ENCODE assay signal across 8 cellular contexts in the genomic region with DNA sequence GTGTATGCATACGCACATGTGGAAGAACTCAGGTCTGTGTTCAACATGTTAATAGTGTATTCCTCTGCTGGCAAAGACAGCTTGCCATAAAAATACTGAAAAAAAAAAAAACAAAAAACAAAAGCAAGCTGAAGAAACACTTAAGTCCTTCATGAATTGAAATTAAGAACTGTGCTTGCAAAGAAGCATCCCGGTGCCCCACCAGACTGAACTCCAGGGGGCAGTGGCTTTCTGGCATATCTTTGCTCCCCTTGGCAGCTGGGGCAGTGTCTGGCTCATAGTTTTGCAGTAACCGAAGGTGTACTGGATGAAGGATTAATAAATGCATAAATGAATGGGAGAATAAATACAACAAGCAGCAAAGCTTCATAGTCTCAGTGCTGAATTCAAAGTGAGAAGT.
A peak's percentile ranks its signal among the peaks of the same experiment; 100 is the strongest.
DNase-seq lines count a peak whose midpoint lies in the region; ATAC-seq and TF ChIP-seq lines count a peak whose summit lies in the region.

No MANE protein-coding gene starts in this region.

- H3K36me3 ChIP-seq in HCT116 (ENCODE audit: control insufficient read depth in 1 of 2, insufficient read depth in 2 of 2, low read length in 2 of 2) (no peaks in the 10 kb centered on the region), WERI-Rb-1 (no peaks in the 10 kb centered on the region), heart right ventricle (no peaks in the 10 kb centered on the region), subcutaneous abdominal adipose tissue (ENCODE audit: control insufficient read depth in 5 of 5, insufficient read depth in 5 of 5, low read length in 5 of 5) (no peaks in the 10 kb centered on the region)

- POLR2A ChIA-PET in HCT116 (lab: Charles Lee), result no interaction called here

- H4K20me1 ChIP-seq in HCT116 (ENCODE audit: insufficient read depth), result no peaks in the 10 kb centered on the region

- RAD21 ChIA-PET in HCT116 (lab: Charles Lee; ENCODE audit: low non-redundant PET in 1 of 2, low total read pairs in 2 of 2, uncharacterized antibody in 2 of 2, unreplicated experiment in 2 of 2), result no interaction called here

- TF ChIP-seq POLR2A in HCT116 (IDR thresholded peaks at IDR 0.05; ENCODE audit: borderline replicate concordance, extremely low read depth, insufficient read depth, insufficient read length), result no peak

- intact Hi-C loops in HCT116 (cut with micrococcal nuclease) (loop anchor here (5.0 to 10.0 kb wide), 2 partner anchors 197 to 361 kb away; no protein-coding TSS in a partner anchor), heart right ventricle (cut with DNase I) (loop anchor here in 9 of 10 donors (1.0 to 10.0 kb wide), 9 partner anchors 37 to 371 kb away; a partner anchor contains a TSS)

- no peak overlapping the region for H2AFZ ChIP-seq in HCT116 (ENCODE audit: low read depth, low read length, poor library complexity, severe bottlenecking)

- H3K4me1 ChIP-seq in HCT116 (ENCODE audit: control insufficient read depth in 1 of 2, insufficient read depth in 2 of 2, low read length in 2 of 2) (no peaks in the 10 kb centered on the region), heart right ventricle (peaks cover 9 to 93% (median 74%) of the 10 kb centered on the region in 9 donors), subcutaneous abdominal adipose tissue (ENCODE audit: control insufficient read depth in 5 of 5, insufficient read depth in 5 of 5, low read length in 5 of 5) (peaks cover 14 to 59% (median 49%) of the 10 kb centered on the region in 5 donors)

- H3K9ac ChIP-seq in HCT116 (ENCODE audit: low read length) (no peak overlapping the region), subcutaneous abdominal adipose tissue (ENCODE audit: low read length in 5 of 5) (peak overlapping the region in 1 of 5 donors; percentile 7)

- no peak overlapping the region for H3K27ac ChIP-seq in HCT116 (ENCODE audit: low read depth, low read length)
- H3K27ac ChIP-seq in WERI-Rb-1, result no peak overlapping the region
- peak overlapping the region in 8 of 10 donors; percentile 58 to 87 (median 72) for H3K27ac ChIP-seq in heart right ventricle
- peak overlapping the region; percentile 91 for H3K27ac ChIP-seq in subcutaneous abdominal adipose tissue (ENCODE audit: low read depth, low read length)

- BruUV-seq in HCT116 (replicated peaks; lab: Mats Ljungman, UMichigan), result no TSS peak

- TF ChIP-seq CTCF in HCT116 (IDR thresholded peaks at IDR 0.05 in 2 of 3, conservative IDR thresholded peaks at IDR 0.05 in 1 of 3; ENCODE audit: borderline replicate concordance in 1 of 3, insufficient read depth in 1 of 3, low read depth in 2 of 3, low read length in 2 of 3) (peak; percentile 19 to 55 (median 46); a peak in 4 of 6 replicates), WERI-Rb-1 (IDR thresholded peaks at IDR 0.05; ENCODE audit: low read depth, low read length) (peak; percentile 42; the same call in 1 of the 2 replicates), heart right ventricle (IDR thresholded peaks at IDR 0.05) (peak; percentile 49 to 74 (median 61))

- in situ Hi-C loops in ACHN (cut with HindIII; ENCODE audit: low pct_ligation_motif_present, low pct_unique_long_range_greater_than_20kb, low sequenced_read_pairs), result loop anchor here (25.0 kb wide), 1 partner anchor 197 kb away; a partner anchor contains a TSS

- no peaks in the 10 kb centered on the region for H3K9me3 ChIP-seq in HCT116 (ENCODE audit: control insufficient read depth in 1 of 2, insufficient read depth in 1 of 2, low read depth in 1 of 2, low read length in 2 of 2)
- H3K9me3 ChIP-seq in WERI-Rb-1 (ENCODE audit: severe bottlenecking), result no peaks in the 10 kb centered on the region
- no peaks in the 10 kb centered on the region for H3K9me3 ChIP-seq in heart right ventricle
- no peaks in the 10 kb centered on the region for H3K9me3 ChIP-seq in subcutaneous abdominal adipose tissue (ENCODE audit: control insufficient read depth in 5 of 5, low read length in 5 of 5)

- no peaks in the 10 kb centered on the region for H3K9me2 ChIP-seq in HCT116 (ENCODE audit: insufficient read depth)

- TF ChIP-seq RAD21 in HCT116 (IDR thresholded peaks at IDR 0.05; ENCODE audit: low read depth), result peak; percentile 40

- H3K27me3 ChIP-seq in HCT116 (ENCODE audit: insufficient read depth, low read length) (peaks cover 73% of the 10 kb centered on the region), WERI-Rb-1 (ENCODE audit: insufficient read depth, low read depth, severe bottlenecking) (no peaks in the 10 kb centered on the region), heart right ventricle (no peaks in the 10 kb centered on the region), subcutaneous abdominal adipose tissue (ENCODE audit: control insufficient read depth in 5 of 5, insufficient read depth in 4 of 5, low read length in 5 of 5) (no peaks in the 10 kb centered on the region)

- H3K79me2 ChIP-seq in HCT116 (ENCODE audit: insufficient read depth, low read length), result no peaks in the 10 kb centered on the region

- H3K4me2 ChIP-seq in HCT116 (ENCODE audit: low read length), result no peak overlapping the region

- 15 to 23% methylated on average over 3 of the region's 3 CpGs for WGBS in heart right ventricle, 2 donors

- DNase-seq in ACHN (peak; percentile 57), HCT116 (ENCODE audit: low read depth, low spot score) (peak; percentile 15), WERI-Rb-1 (peak; percentile 40), heart right ventricle (peak; percentile 60 to 69), NCI-H2196 treated with DMSO at 0.1 percent for 48 hours (lab: John Stamatoyannopoulos, UW; ENCODE audit: unreplicated experiment) (no peak)
- no peak for DNase-seq in activated CD4-positive, CD25-positive, alpha-beta regulatory T cell treated with anti-CD3 and anti-CD28 coated beads, Interleukin-2, amount 50 U/mL, for 72 hours

- CTCF ChIA-PET in HCT116 (lab: Charles Lee), result interaction anchor here (2.3 to 2.5 kb wide), 2 partner anchors 197 to 201 kb away, joined by 8 to 19 read pairs; no protein-coding TSS in a partner anchor

- ATAC-seq in HCT116 (peak; percentile 50; the same call in 1 of the 2 replicates), heart right ventricle (peak; percentile 64 to 86 (median 71)), HG03432 (IDR thresholded peaks at IDR 0.05; ENCODE audit: unreplicated experiment) (no peak)

- no peak overlapping the region for H3K4me3 ChIP-seq in HCT116 (replicated peaks in 1 of 2; ENCODE audit: low read depth in 1 of 2, low read length in 2 of 2)
- no peak overlapping the region for H3K4me3 ChIP-seq in WERI-Rb-1 (ENCODE audit: low read depth, low read length)
- H3K4me3 ChIP-seq in heart right ventricle, result peak overlapping the region in 5 of 10 donors; percentile 2 to 32 (median 15)
- H3K4me3 ChIP-seq in subcutaneous abdominal adipose tissue (ENCODE audit: low read depth in 1 of 5, low read length in 5 of 5), result peak overlapping the region in 4 of 5 donors; percentile 19 to 28 (median 24)

TF ChIP-seq in HCT116, 20 proteins besides CTCF, POLR2A, EP300 and RAD21 (continues in another document):
- TF ChIP-seq ZNF274 (IDR thresholded peaks at IDR 0.05; ENCODE audit: low read depth, low read length) (no peak), ZFX (IDR thresholded peaks at IDR 0.05) (no peak), SRF (IDR thresholded peaks at IDR 0.05; ENCODE audit: low read depth) (no peak), FOSL1 (IDR thresholded peaks at IDR 0.05; ENCODE audit: low read depth) (no peak), EZH2 (IDR thresholded peaks at IDR 0.05) (no peak), POLR2AphosphoS5 (IDR thresholded peaks at IDR 0.05; ENCODE audit: low read depth, low read length) (no peak), JUND (IDR thresholded peaks at IDR 0.05) (no peak), EZH2phosphoT487 (IDR thresholded peaks at IDR 0.05; ENCODE audit: borderline replicate concordance) (no peak), SIN3A (IDR thresholded peaks at IDR 0.05; ENCODE audit: low read depth) (no peak), YY1 (IDR thresholded peaks at IDR 0.05; ENCODE audit: extremely low read depth, insufficient replicate concordance, low read depth, low read length) (no peak), TCF7L2 (IDR thresholded peaks at IDR 0.05; ENCODE audit: borderline replicate concordance, extremely low read depth, insufficient read depth, insufficient read length) (no peak), CEBPB (IDR thresholded peaks at IDR 0.05; ENCODE audit: low read depth) (no peak), ELF1 (IDR thresholded peaks at IDR 0.05; ENCODE audit: borderline replicate concordance, low read depth) (no peak)
- TF ChIP-seq, protein P1, sequence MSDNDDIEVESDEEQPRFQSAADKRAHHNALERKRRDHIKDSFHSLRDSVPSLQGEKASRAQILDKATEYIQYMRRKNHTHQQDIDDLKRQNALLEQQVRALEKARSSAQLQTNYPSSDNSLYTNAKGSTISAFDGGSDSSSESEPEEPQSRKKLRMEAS (IDR thresholded peaks at IDR 0.05), result no peak
- TF ChIP-seq, protein P2, sequence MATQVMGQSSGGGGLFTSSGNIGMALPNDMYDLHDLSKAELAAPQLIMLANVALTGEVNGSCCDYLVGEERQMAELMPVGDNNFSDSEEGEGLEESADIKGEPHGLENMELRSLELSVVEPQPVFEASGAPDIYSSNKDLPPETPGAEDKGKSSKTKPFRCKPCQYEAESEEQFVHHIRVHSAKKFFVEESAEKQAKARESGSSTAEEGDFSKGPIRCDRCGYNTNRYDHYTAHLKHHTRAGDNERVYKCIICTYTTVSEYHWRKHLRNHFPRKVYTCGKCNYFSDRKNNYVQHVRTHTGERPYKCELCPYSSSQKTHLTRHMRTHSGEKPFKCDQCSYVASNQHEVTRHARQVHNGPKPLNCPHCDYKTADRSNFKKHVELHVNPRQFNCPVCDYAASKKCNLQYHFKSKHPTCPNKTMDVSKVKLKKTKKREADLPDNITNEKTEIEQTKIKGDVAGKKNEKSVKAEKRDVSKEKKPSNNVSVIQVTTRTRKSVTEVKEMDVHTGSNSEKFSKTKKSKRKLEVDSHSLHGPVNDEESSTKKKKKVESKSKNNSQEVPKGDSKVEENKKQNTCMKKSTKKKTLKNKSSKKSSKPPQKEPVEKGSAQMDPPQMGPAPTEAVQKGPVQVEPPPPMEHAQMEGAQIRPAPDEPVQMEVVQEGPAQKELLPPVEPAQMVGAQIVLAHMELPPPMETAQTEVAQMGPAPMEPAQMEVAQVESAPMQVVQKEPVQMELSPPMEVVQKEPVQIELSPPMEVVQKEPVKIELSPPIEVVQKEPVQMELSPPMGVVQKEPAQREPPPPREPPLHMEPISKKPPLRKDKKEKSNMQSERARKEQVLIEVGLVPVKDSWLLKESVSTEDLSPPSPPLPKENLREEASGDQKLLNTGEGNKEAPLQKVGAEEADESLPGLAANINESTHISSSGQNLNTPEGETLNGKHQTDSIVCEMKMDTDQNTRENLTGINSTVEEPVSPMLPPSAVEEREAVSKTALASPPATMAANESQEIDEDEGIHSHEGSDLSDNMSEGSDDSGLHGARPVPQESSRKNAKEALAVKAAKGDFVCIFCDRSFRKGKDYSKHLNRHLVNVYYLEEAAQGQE (IDR thresholded peaks at IDR 0.05; ENCODE audit: low read depth), result no peak
- TF ChIP-seq, protein P3, sequence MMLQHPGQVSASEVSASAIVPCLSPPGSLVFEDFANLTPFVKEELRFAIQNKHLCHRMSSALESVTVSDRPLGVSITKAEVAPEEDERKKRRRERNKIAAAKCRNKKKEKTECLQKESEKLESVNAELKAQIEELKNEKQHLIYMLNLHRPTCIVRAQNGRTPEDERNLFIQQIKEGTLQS (IDR thresholded peaks at IDR 0.05), result no peak

Comparison
In these comparisons a context has a peak if more than half of its experiments do, and no peak if none do; other contexts are left out.
1. DNase-seq: peak in ACHN (single experiment), HCT116 (single experiment), WERI-Rb-1 (single experiment) and heart right ventricle (2 of 2); none in activated CD4-positive, CD25-positive, alpha-beta regulatory T cell treated with anti-CD3 and anti-CD28 coated beads, Interleukin-2, amount 50 U/mL, for 72 hours (single experiment) and NCI-H2196 treated with DMSO at 0.1 percent for 48 hours (single experiment).
2. H3K27ac ChIP-seq: peak in heart right ventricle (8 of 10) and subcutaneous abdominal adipose tissue (single experiment); none in HCT116 (single experiment) and WERI-Rb-1 (single experiment).
3. H3K4me3 ChIP-seq: peak in subcutaneous abdominal adipose tissue (4 of 5); none in HCT116 (0 of 2) and WERI-Rb-1 (single experiment).
4. Peak in every context shown above with its lines, with median percentiles within 50 percentile points of each other: CTCF ChIP-seq.